Comparison of ENCODE assay signal across 8 cellular contexts in genomic region chr3:9976736-9977709, GRCh38. TPM values are rescaled to one million over a fixed set of nuclear protein-coding genes. Genes with fewer than 3 reads are reported as not detected.
DNase-seq lines count a peak whose midpoint lies in the region; ATAC-seq lines count a peak whose summit lies in the region.

No MANE protein-coding gene starts in this region.

- H3K36me3 ChIP-seq in skeletal muscle tissue (ENCODE audit: control insufficient read depth in 3 of 3, insufficient read depth in 3 of 3, low read length in 3 of 3) = peaks cover 10 to 20% (median 13%) of the 10 kb centered on the region in 3 donors

- WGBS in right cardiac atrium = 25% methylated on average over 7 of the region's 7 CpGs

- peak; percentile 96 for DNase-seq in EL
- DNase-seq in NCI-H2107 (lab: John Stamatoyannopoulos, UW) = peak; percentile 38
- peak; percentile 98 for DNase-seq in amniotic epithelial cell (ENCODE audit: low read depth)
- peak; percentile 84 to 90 (median 85) for DNase-seq in right cardiac atrium
- no peak for DNase-seq in activated gamma-delta T cell (lab: John Stamatoyannopoulos, UW)

- H3K27me3 ChIP-seq in right cardiac atrium (ENCODE audit: control insufficient read depth, insufficient read depth) (no peaks in the 10 kb centered on the region), skeletal muscle tissue (ENCODE audit: control insufficient read depth in 3 of 3, insufficient read depth in 3 of 3, low read length in 3 of 3) (no peaks in the 10 kb centered on the region)

- ATAC-seq in right cardiac atrium (peak; percentile 98 to 99), GM19397 (IDR thresholded peaks at IDR 0.05; ENCODE audit: unreplicated experiment) (no peak), HG03045 (IDR thresholded peaks at IDR 0.05; ENCODE audit: unreplicated experiment) (no peak)

- H3K27ac ChIP-seq in right cardiac atrium (ENCODE audit: low read length) (peak overlapping the region; percentile 99), skeletal muscle tissue (ENCODE audit: low read depth, low read length) (peak overlapping the region; percentile 95)

- H3K4me1 ChIP-seq in right cardiac atrium (ENCODE audit: control insufficient read depth, insufficient read depth, low read length) (peaks cover 3% of the 10 kb centered on the region), skeletal muscle tissue (ENCODE audit: control insufficient read depth in 3 of 3, insufficient read depth in 3 of 3, low read length in 3 of 3) (peaks cover 15 to 21% (median 16%) of the 10 kb centered on the region in 3 donors)

- H3K9ac ChIP-seq in skeletal muscle tissue (ENCODE audit: low read depth in 1 of 3, low read length in 3 of 3) = peak overlapping the region; percentile 73 to 82 (median 73)

- H3K9me3 ChIP-seq in right cardiac atrium (ENCODE audit: control insufficient read depth, low read length) (no peaks in the 10 kb centered on the region), skeletal muscle tissue (ENCODE audit: control insufficient read depth in 3 of 3, low read length in 3 of 3) (no peaks in the 10 kb centered on the region)

- intact Hi-C loops in right cardiac atrium (cut with DNase I) = no loop called here

- peak overlapping the region; percentile 57 for H3K4me3 ChIP-seq in right cardiac atrium (ENCODE audit: low read length)
- peak overlapping the region; percentile 68 to 73 (median 71) for H3K4me3 ChIP-seq in skeletal muscle tissue (ENCODE audit: low read length in 3 of 3)

RNA-seq across cellular contexts. Expression of gene EMC3, which starts 9.6 kb away (rescaled TPM):
- 10 to 100 TPM; 84.3 to 89.8 (median 87.6) TPM for total RNA-seq in right cardiac atrium
- 85.2 TPM for polyA plus RNA-seq in right cardiac atrium
- total RNA-seq in skeletal muscle tissue = 27.1 TPM

RNA-seq across cellular contexts. Expression of gene PRRT3, which starts 24.8 kb away (rescaled TPM):
- 1 to 10 TPM; 1.4 to 2.1 (median 1.7) TPM for total RNA-seq in right cardiac atrium
- polyA plus RNA-seq in right cardiac atrium = 1.2 TPM
- total RNA-seq in skeletal muscle tissue = 0.52 TPM

RNA-seq across cellular contexts. Expression of gene CRELD1, which starts 43.4 kb away (rescaled TPM):
- total RNA-seq in right cardiac atrium = 10 to 100 TPM; 59.6 to 88.4 (median 66.9) TPM
- 92.8 TPM for polyA plus RNA-seq in right cardiac atrium
- total RNA-seq in skeletal muscle tissue = 12.0 TPM

RNA-seq across cellular contexts. Expression of gene FANCD2, which starts 49.2 kb away (rescaled TPM):
- 1 to 10 TPM; 1.1 to 2.6 (median 1.6) TPM for total RNA-seq in right cardiac atrium
- 1.0 TPM for polyA plus RNA-seq in right cardiac atrium
- 11.5 TPM for total RNA-seq in skeletal muscle tissue

Comparison
In these comparisons a context has a peak if more than half of its experiments do, and no peak if none do; other contexts are left out.
1. ATAC-seq: peak in right cardiac atrium (2 of 2); none in GM19397 (single experiment) and HG03045 (single experiment).